Comparison of ENCODE assay signal across 1 cellular context in the genomic region with DNA sequence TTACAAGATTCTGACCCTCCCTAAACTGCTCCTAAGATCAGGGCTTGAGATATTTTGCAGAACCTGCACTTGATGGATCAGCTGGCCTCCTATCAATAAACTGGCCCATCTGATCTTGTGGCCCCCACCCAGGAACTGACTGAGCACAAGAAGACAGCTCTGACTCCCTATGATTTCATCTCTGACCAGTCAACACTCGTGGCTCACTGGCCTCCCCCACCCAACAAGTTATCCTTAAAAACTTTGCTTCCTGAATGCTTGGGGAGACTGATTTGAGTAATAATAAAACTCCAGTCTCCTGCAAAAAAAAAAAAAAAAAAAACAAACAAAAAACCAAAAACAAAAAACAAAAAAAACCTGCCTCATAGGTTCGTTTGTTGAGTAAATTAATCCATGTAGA. TPM values are rescaled to one million over a fixed set of nuclear protein-coding genes. Genes with fewer than 3 reads are reported as not detected.
"Had no signal": no experiment of that assay in that cellular context is flagged by ENCODE, and none has a peak within 500 bp of the region (broad histone marks: within the 10 kb centered on the region; RNA-seq: fewer than 3 reads in every experiment).

No MANE protein-coding gene starts in this region.

RNA-seq across cellular contexts. Expression of gene ACTL8, which starts 8.9 kb away (rescaled TPM):
- total RNA-seq: H9 had no signal
